9 cellular contexts compared by ENCODE assay signal in genomic region chr22:37561209-37562048, GRCh38. TPM values are rescaled to one million over a fixed set of nuclear protein-coding genes. Genes with fewer than 3 reads are reported as not detected.
A peak's percentile ranks its signal among the peaks of the same experiment; 100 is the strongest.
DNase-seq lines count a peak whose midpoint lies in the region; ATAC-seq and TF ChIP-seq lines count a peak whose summit lies in the region.
"Had no signal": no experiment of that assay in that cellular context is flagged by ENCODE, and none has a peak within 500 bp of the region (broad histone marks: within the 10 kb centered on the region; RNA-seq: fewer than 3 reads in every experiment).

No MANE protein-coding gene starts in this region.

- peaks cover 14% of the 10 kb centered on the region for H3K4me1 Mint-ChIP-seq in activated naive CD8-positive, alpha-beta T cell treated with anti-CD3 and anti-CD28 coated beads for 36 hours
- H3K4me1 Mint-ChIP-seq in glutamatergic neuron (ENCODE audit: low read depth, unreplicated experiment): peaks cover 2% of the 10 kb centered on the region

- H3K27ac Mint-ChIP-seq in activated naive CD8-positive, alpha-beta T cell treated with anti-CD3 and anti-CD28 coated beads for 36 hours: peak overlapping the region; percentile 29
- peak overlapping the region; percentile 38 for H3K27ac Mint-ChIP-seq in glutamatergic neuron (ENCODE audit: unreplicated experiment)

- peak overlapping the region; percentile 59 for H3K4me3 Mint-ChIP-seq in activated naive CD8-positive, alpha-beta T cell treated with anti-CD3 and anti-CD28 coated beads for 36 hours
- peak overlapping the region; percentile 80 for H3K4me3 Mint-ChIP-seq in glutamatergic neuron (ENCODE audit: unreplicated experiment)

- TF ChIP-seq CTCF in glutamatergic neuron (IDR thresholded peaks at IDR 0.05; ENCODE audit: partially characterized antibody, unreplicated experiment): peak; percentile 92

- H3K9me3 Mint-ChIP-seq in activated naive CD8-positive, alpha-beta T cell treated with anti-CD3 and anti-CD28 coated beads for 36 hours: no peaks in the 10 kb centered on the region
- peaks cover 7% of the 10 kb centered on the region for H3K9me3 Mint-ChIP-seq in glutamatergic neuron (ENCODE audit: unreplicated experiment)

- no peaks in the 10 kb centered on the region for H3K36me3 Mint-ChIP-seq in activated naive CD8-positive, alpha-beta T cell treated with anti-CD3 and anti-CD28 coated beads for 36 hours
- no peaks in the 10 kb centered on the region for H3K36me3 Mint-ChIP-seq in glutamatergic neuron (ENCODE audit: unreplicated experiment)

- ATAC-seq in HG02759 (IDR thresholded peaks at IDR 0.05; ENCODE audit: unreplicated experiment): no peak

- DNase-seq in CD1c-positive myeloid dendritic cell (ENCODE audit: extremely low spot score) (peak; percentile 77), HUDEP-2 (lab: John Stamatoyannopoulos, UW; ENCODE audit: unreplicated experiment in 76 of 76) (peak in 66 of 76 experiments; percentile 4 to 77 (median 59)), SKM-1 treated with dmso at 0.1 percent for 144 hours (lab: John Stamatoyannopoulos, UW; ENCODE audit: unreplicated experiment) (peak; percentile 64), glutamatergic neuron (peak; percentile 91), occipital lobe (lab: John Stamatoyannopoulos, UW) (peak; percentile 47), superior temporal gyrus (ENCODE audit: extremely low spot score) (peak; percentile 94)
- DNase-seq in activated naive CD8-positive, alpha-beta T cell treated with anti-CD3 and anti-CD28 coated beads for 36 hours: peak; percentile 85

- H3K27me3 Mint-ChIP-seq in activated naive CD8-positive, alpha-beta T cell treated with anti-CD3 and anti-CD28 coated beads for 36 hours: peaks cover 77% of the 10 kb centered on the region
- peaks cover 8% of the 10 kb centered on the region for H3K27me3 Mint-ChIP-seq in glutamatergic neuron (ENCODE audit: unreplicated experiment)

RNA-seq across cellular contexts. Expression of gene CDC42EP1, which starts 1.1 kb away (rescaled TPM):
- under 1 TPM; 0.25 to 0.32 TPM for total RNA-seq in activated naive CD8-positive, alpha-beta T cell treated with anti-CD3 and anti-CD28 coated beads for 36 hours
- total RNA-seq in glutamatergic neuron (ENCODE audit: unreplicated experiment) (2.1 TPM), occipital lobe (0.94 TPM)

RNA-seq across cellular contexts. Expression of gene LGALS2, which starts 18.5 kb away (rescaled TPM):
- total RNA-seq in activated naive CD8-positive, alpha-beta T cell treated with anti-CD3 and anti-CD28 coated beads for 36 hours: not detected
- total RNA-seq in glutamatergic neuron (ENCODE audit: unreplicated experiment) (not detected), occipital lobe (not detected)
- total RNA-seq: T-helper 2 cell treated with Interferon-gamma antibody and Interleukin-4, amounts not matched to agents 100 ng/mL and 5 ng/mL, for 36 hours had no signal

RNA-seq across cellular contexts. Expression of gene CARD10, which starts 42.2 kb away (rescaled TPM):
- total RNA-seq in activated naive CD8-positive, alpha-beta T cell treated with anti-CD3 and anti-CD28 coated beads for 36 hours: under 1 TPM; 0.06 to 0.14 TPM
- total RNA-seq in glutamatergic neuron (ENCODE audit: unreplicated experiment): 2.7 TPM
- total RNA-seq in occipital lobe: 2.0 TPM

RNA-seq across cellular contexts. Expression of gene GGA1, which starts 47.2 kb away (rescaled TPM):
- 10 to 100 TPM; 56.3 to 61.9 TPM for total RNA-seq in activated naive CD8-positive, alpha-beta T cell treated with anti-CD3 and anti-CD28 coated beads for 36 hours
- total RNA-seq in glutamatergic neuron (ENCODE audit: unreplicated experiment): 104 TPM
- 32.0 TPM for total RNA-seq in occipital lobe
